Comparison of ENCODE assay signal across 9 cellular contexts in the genomic region with DNA sequence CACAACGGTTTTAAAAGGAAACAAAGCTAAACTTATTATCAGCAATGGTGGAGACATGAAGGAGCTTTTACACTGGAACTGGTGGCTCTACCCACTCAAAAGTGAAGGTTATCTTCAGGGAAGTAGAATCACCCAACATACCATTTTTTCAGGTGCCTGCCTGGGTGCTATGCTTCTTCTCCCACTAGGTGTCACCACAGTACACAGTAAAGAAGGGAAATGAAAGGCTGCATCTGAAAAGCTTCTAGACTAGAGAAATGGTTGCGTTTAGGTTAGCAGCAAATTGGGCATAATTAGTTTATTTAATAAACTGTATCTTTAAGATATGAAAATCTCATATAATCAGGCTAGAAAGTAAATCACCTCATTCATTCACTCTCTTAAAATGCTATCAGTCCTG. TPM values are rescaled to one million over a fixed set of nuclear protein-coding genes. Genes with fewer than 3 reads are reported as not detected.
DNase-seq lines count a peak whose midpoint lies in the region; ATAC-seq and TF ChIP-seq lines count a peak whose summit lies in the region.
"Had no signal": no experiment of that assay in that cellular context is flagged by ENCODE, and none has a peak within 500 bp of the region (broad histone marks: within the 10 kb centered on the region; RNA-seq: fewer than 3 reads in every experiment).

No MANE protein-coding gene starts in this region.

- H3K36me3 Mint-ChIP-seq in HFFc6 (ENCODE audit: low read depth) = no peaks in the 10 kb centered on the region
- H3K36me3 Mint-ChIP-seq in activated T-cell treated with anti-CD3 and anti-CD28 coated beads, Interleukin-2, amount 50 U/mL, for 72 hours (ENCODE audit: insufficient read depth in 2 of 2) = peaks cover 1% of the 10 kb centered on the region in 2 donors
- H3K36me3 Mint-ChIP-seq: activated naive CD4-positive, alpha-beta T cell treated with anti-CD3 and anti-CD28 coated beads, Interleukin-2, amount 50 U/mL, for 72 hours had no signal

- H3K4me3 Mint-ChIP-seq in HFFc6 = no peak overlapping the region; the same call in 1 of the 2 replicates
- no peak overlapping the region for H3K4me3 Mint-ChIP-seq in activated T-cell treated with anti-CD3 and anti-CD28 coated beads, Interleukin-2, amount 50 U/mL, for 72 hours

- H3K4me1 Mint-ChIP-seq in HFFc6 (ENCODE audit: low read depth) = peaks cover 18% of the 10 kb centered on the region
- H3K4me1 Mint-ChIP-seq in activated T-cell treated with anti-CD3 and anti-CD28 coated beads, Interleukin-2, amount 50 U/mL, for 72 hours (ENCODE audit: low read depth) = no peaks in the 10 kb centered on the region

- DNase-seq in NCI-H187 treated with DMSO at 0.1 percent for 48 hours (lab: John Stamatoyannopoulos, UW) (peak; percentile 8), NCI-H187 (lab: John Stamatoyannopoulos, UW) (no peak), HFFc6 (peak; percentile 57), NCI-H69 (lab: John Stamatoyannopoulos, UW) (peak; percentile 69), glomerular visceral epithelial cell (ENCODE audit: extremely low spot score) (peak; percentile 33), pons (ENCODE audit: low spot score) (peak; percentile 63), activated gamma-delta T cell treated with Interleukin-2 at 50 U/mL for 16 hours (no peak)
- peak; percentile 30 to 47 for DNase-seq in activated T-cell treated with anti-CD3 and anti-CD28 coated beads, Interleukin-2, amount 50 U/mL, for 72 hours

- peak in 1 of 2 donors; percentile 47 for ATAC-seq in activated T-cell treated with anti-CD3 and anti-CD28 coated beads, Interleukin-2, amount 50 U/mL, for 72 hours (replicated peaks in 1 of 2)

- H3K27ac Mint-ChIP-seq in HFFc6 = no peak overlapping the region
- H3K27ac Mint-ChIP-seq in activated T-cell treated with anti-CD3 and anti-CD28 coated beads, Interleukin-2, amount 50 U/mL, for 72 hours = no peak overlapping the region
- H3K27ac Mint-ChIP-seq: activated naive CD4-positive, alpha-beta T cell treated with anti-CD3 and anti-CD28 coated beads, Interleukin-2, amount 50 U/mL, for 72 hours had no signal

- H3K9me3 Mint-ChIP-seq in HFFc6 = no peaks in the 10 kb centered on the region; the same call in 1 of the 2 replicates
- peaks cover 0 to 2% of the 10 kb centered on the region in 2 donors for H3K9me3 Mint-ChIP-seq in activated T-cell treated with anti-CD3 and anti-CD28 coated beads, Interleukin-2, amount 50 U/mL, for 72 hours

- peak; percentile 85 for TF ChIP-seq CTCF in HFFc6 (IDR thresholded peaks at IDR 0.05)

- H3K27me3 Mint-ChIP-seq in HFFc6 (ENCODE audit: insufficient read depth) = no peaks in the 10 kb centered on the region; the same call in 1 of the 2 replicates
- H3K27me3 Mint-ChIP-seq in activated T-cell treated with anti-CD3 and anti-CD28 coated beads, Interleukin-2, amount 50 U/mL, for 72 hours (ENCODE audit: low read depth) = peaks cover 34% of the 10 kb centered on the region

RNA-seq across cellular contexts. Expression of a gene that starts 47.0 kb away (rescaled TPM):
- total RNA-seq in HFFc6 (2021; fragmentation: NEBNext Ultra II Directional; extraction: Animal tissue kit (Norgen Biotek cat#: 25700)) = 10 to 100 TPM; 28.6 to 42.2 (median 34.4) TPM
- total RNA-seq in activated T-cell treated with anti-CD3 and anti-CD28 coated beads, Interleukin-2, amount 50 U/mL, for 72 hours = 10 to 100 TPM; 60.3 to 77.0 TPM

RNA-seq across cellular contexts. Expression of a gene that starts 56.7 kb away (rescaled TPM):
- total RNA-seq in HFFc6 (2021; fragmentation: NEBNext Ultra II Directional; extraction: Animal tissue kit (Norgen Biotek cat#: 25700)) = 10 to 100 TPM; 43.3 to 47.6 (median 45.6) TPM
- total RNA-seq in activated T-cell treated with anti-CD3 and anti-CD28 coated beads, Interleukin-2, amount 50 U/mL, for 72 hours = 10 to 100 TPM; 39.2 to 47.2 TPM

Comparison
In these comparisons a context has a peak if more than half of its experiments do, and no peak if none do; other contexts are left out.
1. DNase-seq: peak in NCI-H187 treated with DMSO at 0.1 percent for 48 hours (single experiment), HFFc6 (single experiment), NCI-H69 (single experiment), activated T-cell treated with anti-CD3 and anti-CD28 coated beads, Interleukin-2, amount 50 U/mL, for 72 hours (2 of 2), glomerular visceral epithelial cell (single experiment) and pons (single experiment); none in NCI-H187 (0 of 2) and activated gamma-delta T cell treated with Interleukin-2 at 50 U/mL for 16 hours (single experiment).